Comparison of ENCODE assay signal across 19 cellular contexts in genomic region chr9:87510251-87510683, GRCh38. TPM values are rescaled to one million over a fixed set of nuclear protein-coding genes. Genes with fewer than 3 reads are reported as not detected.
DNase-seq lines count a peak whose midpoint lies in the region; ATAC-seq, FAIRE-seq and TF ChIP-seq lines count a peak whose summit lies in the region.
"Had no signal": no experiment of that assay in that cellular context is flagged by ENCODE, and none has a peak within 500 bp of the region (broad histone marks: within the 10 kb centered on the region; RNA-seq: fewer than 3 reads in every experiment).

No MANE protein-coding gene starts in this region.

- peak overlapping the region; percentile 69; the same call in 1 of the 2 replicates for H3K4me2 ChIP-seq in K562 (ENCODE audit: insufficient read depth, low read length)

- TSS peak; percentile 22 for BruUV-seq in K562 (replicated peaks; lab: Mats Ljungman, UMichigan)

- no peaks in the 10 kb centered on the region for H4K20me1 ChIP-seq in K562 (replicated peaks; ENCODE audit: control insufficient read depth, insufficient read depth, low read length)

- no peak overlapping the region for H3K4me3 ChIP-seq in K562
- H3K4me3 ChIP-seq: MG63, SJSA1 had no signal

- no peaks in the 10 kb centered on the region for H3K9me3 ChIP-seq in K562 (replicated peaks; ENCODE audit: control insufficient read depth, insufficient read depth, low read depth, low read length)
- H3K9me3 ChIP-seq: MG63, SJSA1 had no signal

- no peak for TF ChIP-seq CTCF in K562 (IDR thresholded peaks at IDR 0.05 in 2 of 3, conservative IDR thresholded peaks at IDR 0.05 in 1 of 3; ENCODE audit: insufficient read depth in 2 of 3, low read depth in 1 of 3, low read length in 3 of 3)
- no peak for TF ChIP-seq CTCF in endothelial cell (IDR thresholded peaks at IDR 0.05; ENCODE audit: unreplicated experiment)
- TF ChIP-seq CTCF in mesothelial cell of epicardium (IDR thresholded peaks at IDR 0.05; ENCODE audit: unreplicated experiment): no peak

- H3K27me3 ChIP-seq in K562 (ENCODE audit: control insufficient read depth in 2 of 2, insufficient read depth in 2 of 2, low read length in 2 of 2): no peaks in the 10 kb centered on the region
- H3K27me3 ChIP-seq: MG63, SJSA1 had no signal

- in situ Hi-C loops in K562 (cut with MboI): no loop called here

- no peak for FAIRE-seq in K562 (lab: Jason Lieb, UNC)
- FAIRE-seq: G401.6, GM12892, H54 had no signal

- H3K9me3 Mint-ChIP-seq in endothelial cell (ENCODE audit: unreplicated experiment): no peaks in the 10 kb centered on the region
- H3K9me3 Mint-ChIP-seq in mesothelial cell of epicardium: peaks cover 7% of the 10 kb centered on the region
- H3K9me3 Mint-ChIP-seq: CD8-positive, alpha-beta T cell had no signal

- H3K4me1 Mint-ChIP-seq in endothelial cell (ENCODE audit: unreplicated experiment): peaks cover 13% of the 10 kb centered on the region
- peaks cover 34% of the 10 kb centered on the region for H3K4me1 Mint-ChIP-seq in mesothelial cell of epicardium

- H3K4me1 ChIP-seq in K562 (replicated peaks in 1 of 2; ENCODE audit: control insufficient read depth in 2 of 2, insufficient read depth in 2 of 2, low read length in 2 of 2): peaks cover 7 to 51% of the 10 kb centered on the region in 2 experiments

- H3K4me3 Mint-ChIP-seq in endothelial cell (ENCODE audit: unreplicated experiment) (no peak overlapping the region), mesothelial cell of epicardium (no peak overlapping the region)
- H3K4me3 Mint-ChIP-seq: CD8-positive, alpha-beta T cell had no signal

- intact Hi-C loops in K562 (cut with micrococcal nuclease): loop anchor here (10.0 kb wide), 1 partner anchor 305 kb away; no protein-coding TSS in a partner anchor

- peak overlapping the region; percentile 78 for H3K27ac ChIP-seq in K562 (ENCODE audit: extremely low read depth, low read depth, low read length)
- H3K27ac ChIP-seq: SJSA1 had no signal

- H2AFZ ChIP-seq in K562 (ENCODE audit: low read depth, low read length): peak overlapping the region; percentile 73

- CTCF ChIA-PET in K562 (lab: Yijun Ruan, JAX; ENCODE audit: low intra/inter-chr PET ratio): no interaction called here

- no peak for TF ChIP-seq EP300 in K562 (IDR thresholded peaks at IDR 0.05; ENCODE audit: low read length)

- WGBS in K562 (ENCODE audit: insufficient coverage, low coverage, missing lambda C conversion rate): 48% methylated on average over 4 of the region's 4 CpGs

- H3K36me3 Mint-ChIP-seq in endothelial cell (ENCODE audit: low read depth, unreplicated experiment) (peaks cover 12% of the 10 kb centered on the region), mesothelial cell of epicardium (peaks cover 39% of the 10 kb centered on the region)
- H3K36me3 Mint-ChIP-seq: CD8-positive, alpha-beta T cell had no signal

- H3K9ac ChIP-seq in K562 (ENCODE audit: insufficient read depth in 1 of 2, low read depth in 2 of 2, low read length in 2 of 2): peak overlapping the region in 1 of 2 experiments; percentile 52; a peak in 2 of 4 replicates

- POLR2A ChIA-PET in K562 (lab: Yijun Ruan, JAX): interaction anchor here (1.0 to 2.2 kb wide), 4 partner anchors 10 to 195 kb away, joined by 3 to 9 read pairs (median 6); partner anchors contain the start of gene DAPK1

- TF ChIP-seq POLR2A in K562 (conservative IDR thresholded peaks at IDR 0.05): no peak

- peaks cover 28% of the 10 kb centered on the region for H3K36me3 ChIP-seq in K562 (ENCODE audit: control insufficient read depth, insufficient read depth, low read length)

- H3K27ac Mint-ChIP-seq in endothelial cell (ENCODE audit: unreplicated experiment): peak overlapping the region; percentile 76
- H3K27ac Mint-ChIP-seq in mesothelial cell of epicardium: peak overlapping the region; percentile 85
- H3K27ac Mint-ChIP-seq: CD8-positive, alpha-beta T cell had no signal

- H3K79me2 ChIP-seq in K562 (ENCODE audit: control insufficient read depth, insufficient read depth, low read length): peaks cover 28% of the 10 kb centered on the region

- no peak for DNase-seq in K562 (ENCODE audit: extremely low read depth in 1 of 4, low spot score in 3 of 4)
- no peak for DNase-seq in endothelial cell (ENCODE audit: low spot score)
- no peak for DNase-seq in mesothelial cell of epicardium (ENCODE audit: low spot score in 2 of 2, unreplicated experiment in 2 of 2)
- no peak for DNase-seq in COLO829 (ENCODE audit: low spot score)
- no peak for DNase-seq in iPS-NIHi7 (ENCODE audit: extremely low spot score)
- DNase-seq: Calu3; CD8-positive, alpha-beta T cell; MG63; NCI-H1417 treated with DMSO at 0.1 percent for 48 hours; NCI-H187; NCI-H446; NCI-H526 treated with DMSO at 0.1 percent for 48 hours had no signal

- no peaks in the 10 kb centered on the region for H3K9me1 ChIP-seq in K562 (ENCODE audit: control insufficient read depth, insufficient read depth, low read length)

- ATAC-seq in K562 (no peak; the same call in 2 of the 3 replicates), GM21786 (IDR thresholded peaks at IDR 0.05; ENCODE audit: unreplicated experiment) (no peak), HG02981 (IDR thresholded peaks at IDR 0.05; ENCODE audit: unreplicated experiment) (no peak)
- ATAC-seq: CD8-positive, alpha-beta T cell; Right ventricle myocardium inferior had no signal

- TF ChIP-seq RAD21 in K562 (CRISPR knock-in tag; conservative IDR thresholded peaks at IDR 0.05 in 1 of 2, IDR thresholded peaks at IDR 0.05 in 1 of 2): no peak

- H3K27me3 Mint-ChIP-seq in endothelial cell (ENCODE audit: unreplicated experiment): peaks cover 3% of the 10 kb centered on the region
- H3K27me3 Mint-ChIP-seq in mesothelial cell of epicardium (ENCODE audit: low read depth): no peaks in the 10 kb centered on the region

TF ChIP-seq in K562, 482 proteins besides CTCF, POLR2A, EP300 and RAD21 (continues in another document):
- TF ChIP-seq NR4A1 (CRISPR knock-in tag; IDR thresholded peaks at IDR 0.05): no peak
- TF ChIP-seq NR4A1 (tag; IDR thresholded peaks at IDR 0.05): peak; percentile 55
- 0 out of 2 replicates have a peak, but pooled peaks have one; percentile 4 for TF ChIP-seq ETV1 (tag; conservative IDR thresholded peaks at IDR 0.05; ENCODE audit: low read depth)
- no peak for TF ChIP-seq SMC3 (conservative IDR thresholded peaks at IDR 0.05; ENCODE audit: insufficient read depth, low read depth, low read length)
- peak; percentile 11; the same call in 1 of the 2 replicates for TF ChIP-seq SMARCA4 (IDR thresholded peaks at IDR 0.05)
- TF ChIP-seq ZNF134 (CRISPR knock-in tag; conservative IDR thresholded peaks at IDR 0.05): 0 out of 2 replicates have a peak, but pooled peaks have one; percentile 3
- peak; percentile 52 for TF ChIP-seq CREB3L1 (IDR thresholded peaks at IDR 0.05; ENCODE audit: borderline replicate concordance, low read depth)
- TF ChIP-seq ATF1 (CRISPR knock-in tag; IDR thresholded peaks at IDR 0.05): no peak
- peak; percentile 27; the same call in 1 of the 2 replicates for TF ChIP-seq ATF1 (tag; IDR thresholded peaks at IDR 0.05)
- TF ChIP-seq ASH1L (IDR thresholded peaks at IDR 0.05; ENCODE audit: borderline replicate concordance, low read depth, partially characterized antibody): peak; percentile 39
- peak; percentile 44; the same call in 1 of the 2 replicates for TF ChIP-seq RFX1 (IDR thresholded peaks at IDR 0.05)
- no peak for TF ChIP-seq HNRNPH1 (optimal IDR thresholded peaks at IDR 0.05; ENCODE audit: low read depth, low read length)
- no peak for TF ChIP-seq CCAR2 (IDR thresholded peaks at IDR 0.05; ENCODE audit: low read depth, low read length)
- TF ChIP-seq ZNF197 (CRISPR knock-in tag; IDR thresholded peaks at IDR 0.05; ENCODE audit: low read depth): 0 out of 2 replicates have a peak, but pooled peaks have one; percentile 15
- peak; percentile 78; the same call in 1 of the 2 replicates for TF ChIP-seq ZNF589 (CRISPR knock-in tag; IDR thresholded peaks at IDR 0.05; ENCODE audit: low read depth)

RNA-seq across cellular contexts. Expression of gene DAPK1, which starts 12.6 kb away (rescaled TPM):
- total RNA-seq in K562 (2011; cell fraction: chromatin; rRNA removed; ENCODE audit: low replicate concordance): 163 and 217 TPM in 2 replicates
- 76.1 and 78.2 TPM in 2 replicates for total RNA-seq in K562 (2011; cell fraction: nucleolus; rRNA removed)
- total RNA-seq in K562 (2011; cell fraction: nucleoplasm; rRNA removed): 82.8 and 97.2 TPM in 2 replicates
- total RNA-seq in K562 (2014; rRNA removed) (13.3 and 16.5 TPM in 2 replicates), K562 (2014; rRNA removed; fragmentation: Illumina TruSeq; extraction: Trizol) (11.7 and 13.4 TPM in 2 replicates), K562 (2015; rRNA removed; fragmentation: Illumina TruSeq; extraction: Trizol) (13.8 and 18.3 TPM in 2 replicates), K562 (2021) (24.4 and 27.5 TPM in 2 replicates), endothelial cell (ENCODE audit: unreplicated experiment) (36.8 TPM), mesothelial cell of epicardium (239 to 246 TPM (median 240 TPM) in 3 replicates)
- polyA plus RNA-seq in K562 (2011; rRNA removed) (26.4 and 28.2 TPM in 2 replicates), K562 (2014; fragmentation: Illumina TruSeq; extraction: Trizol) (15.8 and 16.5 TPM in 2 replicates), K562 (2014; fragmentation: Nextera tagmentation; extraction: Ambion mirVana) (1 to 10 TPM; 1.7 to 2.3 TPM), K562 (2014; rRNA removed) (14.3 and 17.9 TPM in 2 replicates)
- polyA plus RNA-seq in K562 (2011; cell fraction: cytosol; rRNA removed): 15.2 and 15.5 TPM in 2 replicates
- polyA plus RNA-seq in K562 (2011; cell fraction: nucleus; rRNA removed): 89.0 and 97.1 TPM in 2 replicates
- 19.8 and 27.2 TPM in 2 replicates for polyA plus RNA-seq in K562 (2012)
- 53.9 and 65.5 TPM in 2 replicates for polyA minus RNA-seq in K562 (2011; rRNA and poly(A)+ RNA removed)
- 19.3 and 20.4 TPM in 2 replicates for polyA minus RNA-seq in K562 (2011; cell fraction: cytosol; rRNA and poly(A)+ RNA removed)
- polyA minus RNA-seq in K562 (2011; cell fraction: nucleus; rRNA and poly(A)+ RNA removed): 82.0 and 106 TPM in 2 replicates
